ENCODE assay signal across 1 cellular context in genomic region chr22:37244922-37245722, GRCh38.
TF ChIP-seq lines count a peak whose summit lies in the region.

No MANE protein-coding gene starts in this region.

TF ChIP-seq in K562, 482 proteins besides CTCF, POLR2A, EP300 and RAD21:
- TF ChIP-seq RBM25 (IDR thresholded peaks at IDR 0.05; ENCODE audit: low read depth, low read length, severe bottlenecking) = peak; percentile 6
- TF ChIP-seq KLF1 (tag; IDR thresholded peaks at IDR 0.05) = no peak
- TF ChIP-seq POLR2AphosphoS2 (IDR thresholded peaks at IDR 0.05; ENCODE audit: low read length) = no peak
- TF ChIP-seq, protein P1, sequence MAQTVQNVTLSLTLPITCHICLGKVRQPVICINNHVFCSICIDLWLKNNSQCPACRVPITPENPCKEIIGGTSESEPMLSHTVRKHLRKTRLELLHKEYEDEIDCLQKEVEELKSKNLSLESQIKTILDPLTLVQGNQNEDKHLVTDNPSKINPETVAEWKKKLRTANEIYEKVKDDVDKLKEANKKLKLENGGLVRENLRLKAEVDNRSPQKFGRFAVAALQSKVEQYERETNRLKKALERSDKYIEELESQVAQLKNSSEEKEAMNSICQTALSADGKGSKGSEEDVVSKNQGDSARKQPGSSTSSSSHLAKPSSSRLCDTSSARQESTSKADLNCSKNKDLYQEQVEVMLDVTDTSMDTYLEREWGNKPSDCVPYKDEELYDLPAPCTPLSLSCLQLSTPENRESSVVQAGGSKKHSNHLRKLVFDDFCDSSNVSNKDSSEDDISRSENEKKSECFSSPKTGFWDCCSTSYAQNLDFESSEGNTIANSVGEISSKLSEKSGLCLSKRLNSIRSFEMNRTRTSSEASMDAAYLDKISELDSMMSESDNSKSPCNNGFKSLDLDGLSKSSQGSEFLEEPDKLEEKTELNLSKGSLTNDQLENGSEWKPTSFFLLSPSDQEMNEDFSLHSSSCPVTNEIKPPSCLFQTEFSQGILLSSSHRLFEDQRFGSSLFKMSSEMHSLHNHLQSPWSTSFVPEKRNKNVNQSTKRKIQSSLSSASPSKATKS (CRISPR knock-in tag; IDR thresholded peaks at IDR 0.05) = no peak
